Comparison of ENCODE assay signal across 1 cellular context in the genomic region with DNA sequence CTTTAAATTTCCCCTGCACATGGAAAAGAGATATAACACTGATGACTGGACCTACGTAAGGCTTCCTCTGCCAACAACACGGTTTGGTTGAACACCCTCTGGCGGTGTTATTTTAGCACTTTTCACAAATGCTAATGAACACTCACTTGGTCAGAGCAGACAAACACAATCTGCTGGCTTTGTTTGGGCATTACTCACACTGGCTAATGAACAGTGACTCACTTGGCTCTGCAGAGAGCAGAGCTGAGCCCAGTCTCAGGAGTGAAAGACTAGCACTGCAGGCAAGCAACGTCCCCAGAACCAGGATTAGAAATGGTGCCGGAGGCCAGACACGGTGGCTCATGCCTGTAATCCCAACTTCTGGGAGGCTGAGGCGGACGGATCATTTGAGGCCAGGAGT.
TF ChIP-seq lines count a peak whose summit lies in the region.

No MANE protein-coding gene starts in this region.

TF ChIP-seq in SK-N-SH, 30 proteins besides CTCF, POLR2A, EP300 and RAD21 (continued from another document):
- TF ChIP-seq, protein P1, sequence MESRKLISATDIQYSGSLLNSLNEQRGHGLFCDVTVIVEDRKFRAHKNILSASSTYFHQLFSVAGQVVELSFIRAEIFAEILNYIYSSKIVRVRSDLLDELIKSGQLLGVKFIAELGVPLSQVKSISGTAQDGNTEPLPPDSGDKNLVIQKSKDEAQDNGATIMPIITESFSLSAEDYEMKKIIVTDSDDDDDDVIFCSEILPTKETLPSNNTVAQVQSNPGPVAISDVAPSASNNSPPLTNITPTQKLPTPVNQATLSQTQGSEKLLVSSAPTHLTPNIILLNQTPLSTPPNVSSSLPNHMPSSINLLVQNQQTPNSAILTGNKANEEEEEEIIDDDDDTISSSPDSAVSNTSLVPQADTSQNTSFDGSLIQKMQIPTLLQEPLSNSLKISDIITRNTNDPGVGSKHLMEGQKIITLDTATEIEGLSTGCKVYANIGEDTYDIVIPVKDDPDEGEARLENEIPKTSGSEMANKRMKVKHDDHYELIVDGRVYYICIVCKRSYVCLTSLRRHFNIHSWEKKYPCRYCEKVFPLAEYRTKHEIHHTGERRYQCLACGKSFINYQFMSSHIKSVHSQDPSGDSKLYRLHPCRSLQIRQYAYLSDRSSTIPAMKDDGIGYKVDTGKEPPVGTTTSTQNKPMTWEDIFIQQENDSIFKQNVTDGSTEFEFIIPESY (IDR thresholded peaks at IDR 0.05; ENCODE audit: borderline replicate concordance, low read depth) = no peak
- TF ChIP-seq MEF2A (IDR thresholded peaks at IDR 0.05; ENCODE audit: borderline replicate concordance, low read depth) (no peak), YY1 (IDR thresholded peaks at IDR 0.05; ENCODE audit: low read depth) (no peak), SIN3A (IDR thresholded peaks at IDR 0.05; ENCODE audit: borderline replicate concordance, low read depth, low read length) (no peak), ELF1 (IDR thresholded peaks at IDR 0.05) (no peak), NRF1 (IDR thresholded peaks at IDR 0.05; ENCODE audit: low read depth, low read length) (no peak), MXI1 (IDR thresholded peaks at IDR 0.05; ENCODE audit: low read depth, low read length) (no peak), TEAD4 (IDR thresholded peaks at IDR 0.05; ENCODE audit: borderline replicate concordance, insufficient read depth) (no peak), SMC3 (IDR thresholded peaks at IDR 0.05; ENCODE audit: low read depth, low read length) (peak; percentile 22), IRF3 (IDR thresholded peaks at IDR 0.05; ENCODE audit: low read depth, low read length) (no peak)
TF ChIP-seq in SK-N-SH: peak in this region for 8.
